1 cellular context compared by ENCODE assay signal in genomic region chr21:42373181-42373907, GRCh38.
TF ChIP-seq lines count a peak whose summit lies in the region.

No MANE protein-coding gene starts in this region.

TF ChIP-seq in H1, 55 proteins besides CTCF, POLR2A, EP300 and RAD21:
- TF ChIP-seq SUZ12 (IDR thresholded peaks at IDR 0.05; ENCODE audit: low read length) (no peak), GTF2F1 (IDR thresholded peaks at IDR 0.05; ENCODE audit: borderline replicate concordance, low read depth, low read length) (no peak), POLR2AphosphoS5 (IDR thresholded peaks at IDR 0.05; ENCODE audit: low read depth, low read length) (no peak), NANOG (IDR thresholded peaks at IDR 0.05; ENCODE audit: insufficient read depth, low read depth, low read length, poor library complexity, severe bottlenecking) (no peak), HDAC6 (IDR thresholded peaks at IDR 0.05; ENCODE audit: low read depth, low read length) (no peak), SIN3A (conservative IDR thresholded peaks at IDR 0.05 in 1 of 2, IDR thresholded peaks at IDR 0.05 in 1 of 2; ENCODE audit: low read depth in 1 of 2, low read length in 2 of 2) (no peak), GABPA (IDR thresholded peaks at IDR 0.05; ENCODE audit: borderline replicate concordance, insufficient read depth, low read length) (no peak)
- TF ChIP-seq, protein P1, sequence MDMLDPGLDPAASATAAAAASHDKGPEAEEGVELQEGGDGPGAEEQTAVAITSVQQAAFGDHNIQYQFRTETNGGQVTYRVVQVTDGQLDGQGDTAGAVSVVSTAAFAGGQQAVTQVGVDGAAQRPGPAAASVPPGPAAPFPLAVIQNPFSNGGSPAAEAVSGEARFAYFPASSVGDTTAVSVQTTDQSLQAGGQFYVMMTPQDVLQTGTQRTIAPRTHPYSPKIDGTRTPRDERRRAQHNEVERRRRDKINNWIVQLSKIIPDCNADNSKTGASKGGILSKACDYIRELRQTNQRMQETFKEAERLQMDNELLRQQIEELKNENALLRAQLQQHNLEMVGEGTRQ (IDR thresholded peaks at IDR 0.05; ENCODE audit: low read length), result no peak
